In the genomic region with DNA sequence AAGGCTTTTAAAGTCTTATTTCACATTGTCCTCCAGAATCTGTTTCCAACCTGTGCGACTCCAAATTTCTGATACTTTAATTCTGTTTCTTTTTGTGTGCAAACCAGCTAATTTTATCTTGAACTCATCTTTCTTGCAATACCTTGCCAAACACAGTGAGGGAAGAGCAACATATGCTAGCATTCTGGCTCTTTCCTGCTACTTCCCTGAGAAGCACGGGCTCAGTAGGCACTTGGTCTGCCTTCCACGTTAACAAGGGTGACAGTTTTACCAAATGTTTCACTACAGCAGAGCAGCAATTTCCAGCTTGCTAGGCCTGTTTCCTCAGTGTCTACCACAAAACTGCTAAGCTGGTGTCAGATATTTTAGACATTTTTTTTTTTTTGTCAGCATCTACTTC, we compare ENCODE assay signal across 25 cellular contexts.
"Had no signal": no experiment of that assay in that cellular context is flagged by ENCODE, and none has a peak within 500 bp of the region (broad histone marks: within the 10 kb centered on the region; RNA-seq: fewer than 3 reads in every experiment).

No MANE protein-coding gene starts in this region.

- H3K9me3 ChIP-seq: ascending aorta, breast epithelium, colonic mucosa, esophagus squamous epithelium, gastroesophageal sphincter had no signal

- H3K27ac ChIP-seq: ascending aorta, breast epithelium, cardiac muscle cell, colonic mucosa, epithelial cell of prostate, esophagus squamous epithelium, gastroesophageal sphincter had no signal

- H3K4me1 ChIP-seq: ascending aorta, breast epithelium, colonic mucosa, esophagus squamous epithelium, gastroesophageal sphincter had no signal

- H3K27me3 ChIP-seq: ascending aorta, colonic mucosa, esophagus squamous epithelium had no signal

- H3K4me3 ChIP-seq: ascending aorta, breast epithelium, cardiac muscle cell, colonic mucosa, esophagus squamous epithelium, gastroesophageal sphincter had no signal

- DNase-seq: activated CD4-positive, alpha-beta memory T cell treated with anti-CD3 and anti-CD28 coated beads for 36 hours; activated CD4-positive, alpha-beta T cell treated with anti-CD3 and anti-CD28 coated beads for 36 hours; activated CD4-positive, alpha-beta T cell treated with anti-CD3 and anti-CD28 coated beads, Interleukin-2, amount 10 ng/mL, durations not matched to agents 24 days and 14 days; activated CD4-positive, CD25-positive, alpha-beta regulatory T cell; activated CD4-positive, CD25-positive, alpha-beta regulatory T cell treated with anti-CD3 and anti-CD28 coated beads, Interleukin-2, amount 50 U/mL, for 72 hours; activated CD8-positive, alpha-beta memory T cell treated with anti-CD3 and anti-CD28 coated beads, Interleukin-2, amount 10 ng/mL, durations not matched to agents 7 days and 5 days; activated CD8-positive, alpha-beta memory T cell treated with anti-CD3 and anti-CD28 coated beads, Interleukin-2, amount 50 U/mL, for 4 hours; activated CD8-positive, alpha-beta T cell treated with anti-CD3 and anti-CD28 coated beads, Interleukin-2, amount 10 ng/mL, durations not matched to agents 7 days and 5 days; activated effector memory CD4-positive, alpha-beta T cell treated with anti-CD3 and anti-CD28 coated beads, Interleukin-2, amount 50 U/mL, for 16 hours; activated naive CD4-positive, alpha-beta T cell treated with anti-CD3 and anti-CD28 coated beads for 36 hours; activated naive CD8-positive, alpha-beta T cell treated with anti-CD3 and anti-CD28 coated beads, Interleukin-2, amount 10 ng/mL, durations not matched to agents 7 days and 5 days; activated T-cell treated with anti-CD3 and anti-CD28 coated beads, Interleukin-2, amount 50 U/mL, for 1 hour; activated T-cell treated with anti-CD3 and anti-CD28 coated beads, Interleukin-2, amount 50 U/mL, for 48 hours; central memory CD4-positive, alpha-beta T cell; colonic mucosa; effector CD8-positive, alpha-beta T cell; esophagus squamous epithelium; foreskin melanocyte; T-helper 2 cell had no signal

- ATAC-seq: activated CD4-positive, alpha-beta T cell treated with anti-CD3 and anti-CD28 coated beads for 36 hours; activated CD8-positive, alpha-beta memory T cell treated with anti-CD3 and anti-CD28 coated beads, Interleukin-2, amount 10 ng/mL, durations not matched to agents 7 days and 5 days; activated CD8-positive, alpha-beta T cell treated with anti-CD3 and anti-CD28 coated beads, Interleukin-2, amount 10 ng/mL, durations not matched to agents 7 days and 5 days; activated naive CD4-positive, alpha-beta T cell treated with anti-CD3 and anti-CD28 coated beads, Interleukin-2, amount 50 U/mL, for 72 hours; gastroesophageal sphincter had no signal

- H3K36me3 ChIP-seq: ascending aorta, breast epithelium, cardiac muscle cell, colonic mucosa, esophagus squamous epithelium, gastroesophageal sphincter had no signal
